21 cellular contexts compared by ENCODE assay signal in the genomic region with DNA sequence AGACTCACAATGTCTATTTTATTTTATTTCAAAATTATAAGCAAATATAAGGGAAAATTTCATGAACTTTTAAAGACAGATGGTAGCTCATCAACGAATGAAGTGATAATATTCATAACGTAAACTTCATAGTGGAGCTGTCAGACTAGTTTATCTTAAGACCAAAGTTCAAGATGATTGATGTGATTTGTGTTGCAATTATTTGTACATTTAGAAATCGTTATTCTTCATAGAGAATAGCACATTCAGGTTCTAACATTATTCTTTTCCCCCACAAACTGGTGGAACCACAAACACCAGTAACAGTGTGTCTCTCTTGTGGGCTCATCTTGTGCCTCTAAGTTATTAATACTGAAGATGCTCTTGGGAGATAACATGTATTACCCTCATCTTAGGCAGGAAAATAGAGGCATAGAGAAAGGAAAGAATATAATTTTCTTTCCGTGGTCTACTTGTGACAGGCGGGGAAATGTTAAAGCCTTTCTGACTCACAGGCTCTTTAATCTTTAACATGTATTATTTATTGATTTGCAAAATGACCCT. TPM values are rescaled to one million over a fixed set of nuclear protein-coding genes. Genes with fewer than 3 reads are reported as not detected.
DNase-seq lines count a peak whose midpoint lies in the region; ATAC-seq and TF ChIP-seq lines count a peak whose summit lies in the region.
"Had no signal": no experiment of that assay in that cellular context is flagged by ENCODE, and none has a peak within 500 bp of the region (broad histone marks: within the 10 kb centered on the region; RNA-seq: fewer than 3 reads in every experiment).

No MANE protein-coding gene starts in this region.

- no peak overlapping the region for H3K4me3 ChIP-seq in right lobe of liver
- H3K4me3 ChIP-seq: BLaER1 treated with 17β-estradiol and CSF1 and Interleukin-3, amounts not matched to agents 10 nM and 100 nM; MG63 had no signal

- H3K4me1 ChIP-seq in right lobe of liver, result peaks cover 0 to 43% (median 13%) of the 10 kb centered on the region in 4 donors

- peak; percentile 26 for ATAC-seq in activated CD8-positive, alpha-beta T cell treated with anti-CD3 and anti-CD28 coated beads for 36 hours
- no peak for ATAC-seq in activated CD8-positive, alpha-beta T cell treated with anti-CD3 and anti-CD28 coated beads, Interleukin-2, amount 10 ng/mL, durations not matched to agents 7 days and 5 days
- peak; percentile 50 for ATAC-seq in activated naive CD8-positive, alpha-beta T cell treated with anti-CD3 and anti-CD28 coated beads, Interleukin-2, amount 50 U/mL, for 24 hours
- peak in 3 of 4 donors; percentile 36 to 61 (median 45) for ATAC-seq in right lobe of liver
- ATAC-seq in stimulated activated naive CD8-positive, alpha-beta T cell treated with anti-CD3 and anti-CD28 coated beads, Interleukin-15, amount 100 ng/mL, for 72 hours, result peak; percentile 18
- ATAC-seq: Panc1, SK-N-SH treated with all-trans-retinoic acid at 6 μM for 48 hours had no signal

- no peak for DNase-seq in activated CD8-positive, alpha-beta T cell treated with anti-CD3 and anti-CD28 coated beads for 36 hours
- no peak for DNase-seq in activated CD8-positive, alpha-beta T cell treated with anti-CD3 and anti-CD28 coated beads, Interleukin-2, amount 10 ng/mL, durations not matched to agents 7 days and 5 days
- no peak for DNase-seq in activated naive CD8-positive, alpha-beta T cell treated with anti-CD3 and anti-CD28 coated beads, Interleukin-2, amount 50 U/mL, for 24 hours
- DNase-seq in right lobe of liver (no peak), NCI-H526 (lab: John Stamatoyannopoulos, UW) (no peak), NCI-H146 treated with DMSO at 0.1 percent for 48 hours (lab: John Stamatoyannopoulos, UW; ENCODE audit: unreplicated experiment) (no peak), NCI-H526 treated with DMSO at 0.1 percent for 48 hours (lab: John Stamatoyannopoulos, UW) (no peak)
- no peak for DNase-seq in stimulated activated naive CD8-positive, alpha-beta T cell treated with anti-CD3 and anti-CD28 coated beads, Interleukin-15, amount 100 ng/mL, for 72 hours
- DNase-seq: Calu3; CD4-positive, alpha-beta memory T cell; DMS153; Kasumi-1; MG63; NCI-H1417; NCI-H187; NCI-H774 had no signal

- H3K27ac ChIP-seq in right lobe of liver, result no peak overlapping the region
- H3K27ac ChIP-seq: 22Rv1; BLaER1 treated with 17β-estradiol and CSF1 and Interleukin-3, amounts not matched to agents 10 nM and 100 nM had no signal

- no peak for TF ChIP-seq POLR2A in right lobe of liver (IDR thresholded peaks at IDR 0.05)

- POLR2A ChIA-PET in activated CD8-positive, alpha-beta T cell treated with anti-CD3 and anti-CD28 coated beads for 36 hours (lab: Charles Lee), result interaction anchor here (0.6 kb wide), 1 partner anchor 36 kb away, joined by 4 read pairs; no protein-coding TSS in a partner anchor
- POLR2A ChIA-PET in activated CD8-positive, alpha-beta T cell treated with anti-CD3 and anti-CD28 coated beads, Interleukin-2, amount 10 ng/mL, durations not matched to agents 7 days and 5 days (lab: Charles Lee), result interaction anchor here (0.6 kb wide), 1 partner anchor 24 kb away, joined by 5 read pairs; no protein-coding TSS in a partner anchor

- CTCF ChIA-PET in activated CD8-positive, alpha-beta T cell treated with anti-CD3 and anti-CD28 coated beads for 36 hours (lab: Charles Lee), result interaction anchor here (0.9 to 18.4 kb wide), 7 partner anchors 8 to 172 kb away, joined by 3 to 184 read pairs (median 4); no protein-coding TSS in a partner anchor
- CTCF ChIA-PET in activated CD8-positive, alpha-beta T cell treated with anti-CD3 and anti-CD28 coated beads, Interleukin-2, amount 10 ng/mL, durations not matched to agents 7 days and 5 days (lab: Charles Lee), result interaction anchor here (0.8 to 3.2 kb wide), 6 partner anchors 10 to 172 kb away, joined by 3 to 17 read pairs (median 4); no protein-coding TSS in a partner anchor

- 32% methylated on average over 5 of the region's 5 CpGs for WGBS in right lobe of liver (ENCODE audit: insufficient coverage, low coverage, low lambda C conversion rate, missing lambda C conversion rate)

- H3K36me3 ChIP-seq in right lobe of liver, result no peaks in the 10 kb centered on the region
- H3K36me3 ChIP-seq: MG63 had no signal

- H3K27ac Mint-ChIP-seq in activated CD8-positive, alpha-beta T cell treated with anti-CD3 and anti-CD28 coated beads for 36 hours, result peak overlapping the region; percentile 25
- no peak overlapping the region for H3K27ac Mint-ChIP-seq in activated CD8-positive, alpha-beta T cell treated with anti-CD3 and anti-CD28 coated beads, Interleukin-2, amount 10 ng/mL, durations not matched to agents 7 days and 5 days
- no peak overlapping the region for H3K27ac Mint-ChIP-seq in activated naive CD8-positive, alpha-beta T cell treated with anti-CD3 and anti-CD28 coated beads, Interleukin-2, amount 50 U/mL, for 24 hours
- H3K27ac Mint-ChIP-seq in stimulated activated naive CD8-positive, alpha-beta T cell treated with anti-CD3 and anti-CD28 coated beads, Interleukin-15, amount 100 ng/mL, for 72 hours, result no peak overlapping the region
- H3K27ac Mint-ChIP-seq: IgD-negative memory B cell had no signal

- no peaks in the 10 kb centered on the region for H3K27me3 ChIP-seq in right lobe of liver
- H3K27me3 ChIP-seq: BLaER1 treated with 17β-estradiol and CSF1 and Interleukin-3, amounts not matched to agents 10 nM and 100 nM; MG63 had no signal

- intact Hi-C loops in activated CD8-positive, alpha-beta T cell treated with anti-CD3 and anti-CD28 coated beads for 36 hours (cut with micrococcal nuclease), result no loop called here
- intact Hi-C loops in right lobe of liver (cut with DNase I), result no loop called here

- TF ChIP-seq CTCF in activated CD8-positive, alpha-beta T cell treated with anti-CD3 and anti-CD28 coated beads for 36 hours (IDR thresholded peaks at IDR 0.05), result no peak
- TF ChIP-seq CTCF in right lobe of liver (IDR thresholded peaks at IDR 0.05), result no peak

- peaks cover 67% of the 10 kb centered on the region for H3K4me1 Mint-ChIP-seq in activated CD8-positive, alpha-beta T cell treated with anti-CD3 and anti-CD28 coated beads for 36 hours (ENCODE audit: low read depth)
- H3K4me1 Mint-ChIP-seq in activated CD8-positive, alpha-beta T cell treated with anti-CD3 and anti-CD28 coated beads, Interleukin-2, amount 10 ng/mL, durations not matched to agents 7 days and 5 days (ENCODE audit: low read depth), result peaks cover 32% of the 10 kb centered on the region
- H3K4me1 Mint-ChIP-seq in activated naive CD8-positive, alpha-beta T cell treated with anti-CD3 and anti-CD28 coated beads, Interleukin-2, amount 50 U/mL, for 24 hours, result peaks cover 53% of the 10 kb centered on the region
- H3K4me1 Mint-ChIP-seq in stimulated activated naive CD8-positive, alpha-beta T cell treated with anti-CD3 and anti-CD28 coated beads, Interleukin-15, amount 100 ng/mL, for 72 hours, result peaks cover 68% of the 10 kb centered on the region

- no peaks in the 10 kb centered on the region for H3K9me3 ChIP-seq in right lobe of liver
- H3K9me3 ChIP-seq: MG63 had no signal

- peaks cover 5% of the 10 kb centered on the region for H3K9me3 Mint-ChIP-seq in activated CD8-positive, alpha-beta T cell treated with anti-CD3 and anti-CD28 coated beads for 36 hours
- H3K9me3 Mint-ChIP-seq in activated CD8-positive, alpha-beta T cell treated with anti-CD3 and anti-CD28 coated beads, Interleukin-2, amount 10 ng/mL, durations not matched to agents 7 days and 5 days (ENCODE audit: insufficient read depth), result peaks cover 4% of the 10 kb centered on the region
- peaks cover 6% of the 10 kb centered on the region for H3K9me3 Mint-ChIP-seq in activated naive CD8-positive, alpha-beta T cell treated with anti-CD3 and anti-CD28 coated beads, Interleukin-2, amount 50 U/mL, for 24 hours
- H3K9me3 Mint-ChIP-seq in stimulated activated naive CD8-positive, alpha-beta T cell treated with anti-CD3 and anti-CD28 coated beads, Interleukin-15, amount 100 ng/mL, for 72 hours, result no peaks in the 10 kb centered on the region

- peaks cover 19% of the 10 kb centered on the region for H3K36me3 Mint-ChIP-seq in activated CD8-positive, alpha-beta T cell treated with anti-CD3 and anti-CD28 coated beads for 36 hours (ENCODE audit: low read depth)
- H3K36me3 Mint-ChIP-seq in activated CD8-positive, alpha-beta T cell treated with anti-CD3 and anti-CD28 coated beads, Interleukin-2, amount 10 ng/mL, durations not matched to agents 7 days and 5 days (ENCODE audit: low read depth), result peaks cover 32% of the 10 kb centered on the region
- H3K36me3 Mint-ChIP-seq in activated naive CD8-positive, alpha-beta T cell treated with anti-CD3 and anti-CD28 coated beads, Interleukin-2, amount 50 U/mL, for 24 hours (ENCODE audit: low read depth), result peaks cover 13% of the 10 kb centered on the region

- no peaks in the 10 kb centered on the region for H3K27me3 Mint-ChIP-seq in activated CD8-positive, alpha-beta T cell treated with anti-CD3 and anti-CD28 coated beads for 36 hours
- no peaks in the 10 kb centered on the region for H3K27me3 Mint-ChIP-seq in activated CD8-positive, alpha-beta T cell treated with anti-CD3 and anti-CD28 coated beads, Interleukin-2, amount 10 ng/mL, durations not matched to agents 7 days and 5 days (ENCODE audit: low read depth)
- H3K27me3 Mint-ChIP-seq in activated naive CD8-positive, alpha-beta T cell treated with anti-CD3 and anti-CD28 coated beads, Interleukin-2, amount 50 U/mL, for 24 hours, result no peaks in the 10 kb centered on the region
- H3K27me3 Mint-ChIP-seq in stimulated activated naive CD8-positive, alpha-beta T cell treated with anti-CD3 and anti-CD28 coated beads, Interleukin-15, amount 100 ng/mL, for 72 hours, result no peaks in the 10 kb centered on the region
- H3K27me3 Mint-ChIP-seq: CD4-positive, alpha-beta memory T cell; IgD-negative memory B cell had no signal

- H3K4me3 Mint-ChIP-seq in activated CD8-positive, alpha-beta T cell treated with anti-CD3 and anti-CD28 coated beads for 36 hours, result no peak overlapping the region
- no peak overlapping the region for H3K4me3 Mint-ChIP-seq in activated CD8-positive, alpha-beta T cell treated with anti-CD3 and anti-CD28 coated beads, Interleukin-2, amount 10 ng/mL, durations not matched to agents 7 days and 5 days
- no peak overlapping the region for H3K4me3 Mint-ChIP-seq in activated naive CD8-positive, alpha-beta T cell treated with anti-CD3 and anti-CD28 coated beads, Interleukin-2, amount 50 U/mL, for 24 hours
- H3K4me3 Mint-ChIP-seq in stimulated activated naive CD8-positive, alpha-beta T cell treated with anti-CD3 and anti-CD28 coated beads, Interleukin-15, amount 100 ng/mL, for 72 hours, result no peak overlapping the region
- H3K4me3 Mint-ChIP-seq: CD4-positive, alpha-beta memory T cell; IgD-negative memory B cell had no signal

RNA-seq across cellular contexts. Expression of a gene that starts 37.0 kb away (rescaled TPM):
- total RNA-seq in activated CD8-positive, alpha-beta T cell treated with anti-CD3 and anti-CD28 coated beads for 36 hours, result 10 to 100 TPM; 56.9 to 57.5 TPM
- total RNA-seq in activated CD8-positive, alpha-beta T cell treated with anti-CD3 and anti-CD28 coated beads, Interleukin-2, amount 10 ng/mL, durations not matched to agents 7 days and 5 days, result 10 to 100 TPM; 77.8 to 78.8 TPM
- total RNA-seq in right lobe of liver, result 10 to 100 TPM; 18.2 to 28.8 (median 25.9) TPM
